In genomic region chr3:98563661-98564281, GRCh38 we compare ENCODE assay signal across 9 cellular contexts. TPM values are rescaled to one million over a fixed set of nuclear protein-coding genes. Genes with fewer than 3 reads are reported as not detected.
DNase-seq lines count a peak whose midpoint lies in the region; ATAC-seq and TF ChIP-seq lines count a peak whose summit lies in the region.
"Had no signal": no experiment of that assay in that cellular context is flagged by ENCODE, and none has a peak within 500 bp of the region (broad histone marks: within the 10 kb centered on the region; RNA-seq: fewer than 3 reads in every experiment).

No MANE protein-coding gene starts in this region.

- peaks cover 22% of the 10 kb centered on the region for H3K4me1 ChIP-seq in ACC112 (ENCODE audit: control insufficient read depth, insufficient read depth, low read length, unreplicated experiment)
- no peaks in the 10 kb centered on the region for H3K4me1 ChIP-seq in aorta (ENCODE audit: control insufficient read depth in 1 of 2, insufficient read depth in 2 of 2, low read length in 2 of 2)

- H3K79me2 ChIP-seq in ACC112 (ENCODE audit: control insufficient read depth, insufficient read depth, low read length, unreplicated experiment), result no peaks in the 10 kb centered on the region

- peak overlapping the region; percentile 84 for H3K4me3 Mint-ChIP-seq in T-helper 17 cell

- 74 to 79% methylated on average over 4 of the region's 4 CpGs for WGBS in aorta, 2 donors

- ATAC-seq in GM19023 (IDR thresholded peaks at IDR 0.05; ENCODE audit: unreplicated experiment) (peak; percentile 50), HG03097 (IDR thresholded peaks at IDR 0.05; ENCODE audit: low FRiP score, unreplicated experiment) (peak; percentile 54), T-helper 17 cell (peak; percentile 76), aorta (ENCODE audit: low FRiP score) (no peak)

- no peaks in the 10 kb centered on the region for H3K9me3 ChIP-seq in T-helper 17 cell (ENCODE audit: control insufficient read depth, low read length, poor library complexity, severe bottlenecking)
- no peaks in the 10 kb centered on the region for H3K9me3 ChIP-seq in aorta (ENCODE audit: control insufficient read depth, low read length)

- H3K36me3 ChIP-seq in ACC112 (ENCODE audit: insufficient read depth, low read length) (no peaks in the 10 kb centered on the region), aorta (ENCODE audit: control insufficient read depth in 1 of 2, insufficient read depth in 2 of 2, low read length in 1 of 2) (no peaks in the 10 kb centered on the region)

- POLR2A ChIA-PET in HEK293T (lab: Yijun Ruan, JAX), result no interaction called here

- intact Hi-C loops in aorta (cut with DNase I), result no loop called here

- H3K4me1 Mint-ChIP-seq in T-helper 17 cell, result peaks cover 51% of the 10 kb centered on the region

- peak overlapping the region; percentile 100 for H3K27ac Mint-ChIP-seq in T-helper 17 cell

- H3K4me3 ChIP-seq in ACC112 (ENCODE audit: low read depth, low read length) (no peak overlapping the region), aorta (ENCODE audit: low read length in 2 of 2) (no peak overlapping the region)

- H3K27me3 ChIP-seq in ACC112 (ENCODE audit: insufficient read depth, low read length) (no peaks in the 10 kb centered on the region), aorta (ENCODE audit: control insufficient read depth in 1 of 2, insufficient read depth in 2 of 2, low read length in 1 of 2) (no peaks in the 10 kb centered on the region)

- DNase-seq in T-helper 17 cell (peak in 2 of 3 donors; percentile 26 to 50), non-pigmented ciliary epithelial cell (ENCODE audit: low read depth) (peak; percentile 42), aorta (no peak), HEK293T (ENCODE audit: extremely low spot score) (no peak), NCI-H2227 (lab: John Stamatoyannopoulos, UW; ENCODE audit: unreplicated experiment) (no peak)

- H3K27ac ChIP-seq in ACC112 (ENCODE audit: low read depth, low read length) (peak overlapping the region; percentile 43; the same call in 1 of the 2 replicates), aorta (ENCODE audit: low read depth in 1 of 2, low read length in 2 of 2) (no peak overlapping the region)

- no peaks in the 10 kb centered on the region for H3K27me3 Mint-ChIP-seq in T-helper 17 cell

- H3K36me3 Mint-ChIP-seq in T-helper 17 cell (ENCODE audit: low read depth), result no peaks in the 10 kb centered on the region

- H2AFZ ChIP-seq in ACC112 (ENCODE audit: low read length, unreplicated experiment), result no peak overlapping the region

- CTCF ChIA-PET in HEK293T (lab: Yijun Ruan, JAX), result no interaction called here

TF ChIP-seq in HEK293T, 16 proteins besides CTCF, POLR2A, EP300 and RAD21:
- TF ChIP-seq NFRKB (IDR thresholded peaks at IDR 0.05) (no peak), SP1 (IDR thresholded peaks at IDR 0.05) (no peak), ZNF384 (IDR thresholded peaks at IDR 0.05) (no peak), CTBP1 (IDR thresholded peaks at IDR 0.05; ENCODE audit: borderline replicate concordance) (no peak), FOXA1 (IDR thresholded peaks at IDR 0.05) (no peak), BHLHE40 (IDR thresholded peaks at IDR 0.05; ENCODE audit: borderline replicate concordance) (no peak), ARNT (IDR thresholded peaks at IDR 0.05) (no peak), ELF4 (IDR thresholded peaks at IDR 0.05) (no peak), LEF1 (IDR thresholded peaks at IDR 0.05; ENCODE audit: borderline replicate concordance) (no peak), L3MBTL2 (conservative IDR thresholded peaks at IDR 0.05) (no peak), TARDBP (IDR thresholded peaks at IDR 0.05) (no peak), FOXK2 (IDR thresholded peaks at IDR 0.05) (no peak), HDGF (IDR thresholded peaks at IDR 0.05; ENCODE audit: borderline replicate concordance) (no peak), PKNOX1 (IDR thresholded peaks at IDR 0.05) (no peak), FOXM1 (IDR thresholded peaks at IDR 0.05; ENCODE audit: borderline replicate concordance) (no peak), SUZ12 (IDR thresholded peaks at IDR 0.05) (no peak)

RNA-seq across cellular contexts. Expression of gene CPOX, which starts 29.6 kb away (rescaled TPM):
- total RNA-seq in T-helper 17 cell (10 to 100 TPM; 17.1 to 19.8 TPM), aorta (10 to 100 TPM; 10.8 to 19.4 TPM)
- 10 to 100 TPM in 1 of 2 donors, 1 to 10 TPM in 1; 9.5 to 14.9 TPM for polyA plus RNA-seq in aorta

RNA-seq across cellular contexts. Expression of gene GPR15, which starts 32.0 kb away (rescaled TPM):
- total RNA-seq in T-helper 17 cell (100 to 1,000 TPM in 1 of 2 donors, 10 to 100 TPM in 1; 43.2 to 181 TPM), aorta (not detected)
- not detected for polyA plus RNA-seq in aorta
- total RNA-seq: endothelial cell of umbilical vein had no signal
- polyA plus RNA-seq: endothelial cell of umbilical vein had no signal

RNA-seq across cellular contexts. Expression of gene CLDND1, which starts 41.1 kb away (rescaled TPM):
- total RNA-seq in T-helper 17 cell, result 100 to 1,000 TPM; 195 to 285 TPM
- 100 to 1,000 TPM; 114 to 132 TPM for total RNA-seq in aorta
- polyA plus RNA-seq in aorta, result 100 to 1,000 TPM; 106 to 112 TPM

Comparison
In these comparisons a context has a peak if more than half of its experiments do, and no peak if none do; other contexts are left out.
1. DNase-seq: peak in T-helper 17 cell (2 of 3) and non-pigmented ciliary epithelial cell (single experiment); none in aorta (0 of 2), HEK293T (single experiment) and NCI-H2227 (single experiment).
2. RNA of gene GPR15, which starts 32.0 kb away (total RNA-seq): 43.2 to 181 TPM in T-helper 17 cell; not detected in aorta; every median in the first group is over 10 times any median in the second.